Comparison of ENCODE assay signal across 8 cellular contexts in the genomic region with DNA sequence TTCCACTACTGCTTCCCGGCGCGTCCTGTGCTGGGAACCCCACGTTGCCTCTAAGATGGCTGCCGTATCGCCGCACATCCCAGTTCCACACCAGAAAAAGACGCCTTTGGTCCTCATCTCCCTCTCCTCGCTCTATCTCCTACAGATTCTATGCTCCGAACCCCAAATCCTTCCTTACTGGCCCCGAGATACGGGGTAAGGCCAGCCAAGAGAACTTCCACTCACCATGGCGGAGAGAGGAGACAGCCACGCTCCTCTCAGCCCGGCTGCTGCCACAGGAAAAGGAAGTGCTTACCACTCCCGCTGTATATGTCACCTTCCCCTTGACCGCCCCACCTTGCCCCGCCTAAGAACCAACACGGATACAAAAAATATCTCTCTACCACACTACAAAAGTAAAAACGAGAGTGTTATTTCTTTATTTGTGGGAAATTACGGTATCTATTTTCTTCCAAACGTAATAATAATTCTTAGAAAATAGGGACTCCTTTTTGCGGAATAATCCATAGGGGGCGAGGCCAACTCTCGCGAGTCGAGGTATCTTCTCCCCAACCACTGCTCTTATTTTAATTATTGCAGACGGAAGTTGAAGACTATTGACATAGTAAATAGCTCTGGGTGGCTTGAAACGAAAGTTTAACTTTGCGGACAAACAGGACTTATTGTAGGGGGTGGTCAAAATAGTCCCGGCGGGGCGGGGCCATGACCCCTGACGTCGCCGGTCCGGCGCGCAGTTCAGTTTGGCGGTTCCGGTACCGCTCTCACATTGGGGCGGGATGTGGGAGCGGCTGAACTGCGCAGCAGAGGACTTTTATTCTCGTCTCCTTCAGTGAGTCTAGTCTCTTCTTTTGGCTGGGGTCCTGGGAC. TPM values are rescaled to one million over a fixed set of nuclear protein-coding genes. Genes with fewer than 3 reads are reported as not detected.
DNase-seq lines count a peak whose midpoint lies in the region; ATAC-seq and TF ChIP-seq lines count a peak whose summit lies in the region.

Gene RPL4 (minus strand): TSS at position 293 of the 867 bp plus-strand sequence. CDS start 65 bp downstream, at position 228.
Gene ZWILCH (plus strand): TSS at position 764 of the 867 bp plus-strand sequence. CDS start 13 bp downstream, at position 777.

- H3K27ac ChIP-seq in coronary artery, result peak within 1 kb of the TSS; percentile 91 to 94

- ATAC-seq in GM18873 (IDR thresholded peaks at IDR 0.05; ENCODE audit: low FRiP score, unreplicated experiment) (peak; percentile 57), HG03139 (IDR thresholded peaks at IDR 0.05; ENCODE audit: unreplicated experiment) (peak; percentile 67), left colon (peak; percentile 88)

- no peak for TF ChIP-seq CTCF in coronary artery (IDR thresholded peaks at IDR 0.05)

- DNase-seq in AG08395 (ENCODE audit: low spot score), result peak; percentile 87
- DNase-seq in NCI-H510A (lab: John Stamatoyannopoulos, UW), result peak; percentile 35
- peak; percentile 85 for DNase-seq in activated CD4-positive, alpha-beta T cell treated with anti-CD3 and anti-CD28 coated beads for 48 hours
- peak; percentile 81 for DNase-seq in coronary artery (ENCODE audit: low spot score)
- DNase-seq in left colon, result peak; percentile 80 to 87
- peak; percentile 84 for DNase-seq in stimulated activated CD4-positive, alpha-beta T cell treated with anti-CD3 and anti-CD28 coated beads, Interleukin-2, amount 100 ng/mL, for 24 hours

- intact Hi-C loops in left colon (cut with DNase I, micrococcal nuclease), result no loop called here

- peak within 1 kb of the TSS; percentile 84 for H3K4me3 ChIP-seq in coronary artery

RNA-seq across cellular contexts. Expression of gene RPL4, which starts in this region (rescaled TPM):
- total RNA-seq in left colon, result 1,000 to 10,000 TPM; 1,339 to 1,375 TPM

RNA-seq across cellular contexts. Expression of gene ZWILCH, which starts in this region (rescaled TPM):
- total RNA-seq in left colon, result 1 to 10 TPM; 5.7 to 9.1 TPM

Comparison
In these comparisons a context has a peak if more than half of its experiments do, and no peak if none do; other contexts are left out.
1. Peak in every context shown above with its lines: DNase-seq, ATAC-seq, H3K4me3 ChIP-seq and H3K27ac ChIP-seq.
2. DNase-seq: peak in every context shown above with its lines; median percentile 87 in AG08395; 85 in activated CD4-positive, alpha-beta T cell treated with anti-CD3 and anti-CD28 coated beads for 48 hours; 84 in stimulated activated CD4-positive, alpha-beta T cell treated with anti-CD3 and anti-CD28 coated beads, Interleukin-2, amount 100 ng/mL, for 24 hours; 84 in left colon; 81 in coronary artery; 35 in NCI-H510A.